In genomic region chr12:96399919-96400630, GRCh38 we compare ENCODE assay signal across 8 cellular contexts. TPM values are rescaled to one million over a fixed set of nuclear protein-coding genes. Genes with fewer than 3 reads are reported as not detected.
DNase-seq lines count a peak whose midpoint lies in the region; ATAC-seq and TF ChIP-seq lines count a peak whose summit lies in the region.

Gene CDK17 (minus strand): TSS chr12:96400439. CDS start chr12:96334836, 65,603 bp downstream.

- H3K27ac Mint-ChIP-seq in T-cell (peak within 1 kb of the TSS; percentile 96 to 97), progenitor cell of endocrine pancreas (peak within 1 kb of the TSS; percentile 95)

- no peaks in the 10 kb centered on the region for H3K9me3 Mint-ChIP-seq in T-cell
- no peaks in the 10 kb centered on the region for H3K9me3 Mint-ChIP-seq in progenitor cell of endocrine pancreas (ENCODE audit: low read depth)

- no peaks in the 10 kb centered on the region for H3K27me3 Mint-ChIP-seq in T-cell
- no peaks in the 10 kb centered on the region for H3K27me3 Mint-ChIP-seq in progenitor cell of endocrine pancreas

- H3K4me1 ChIP-seq in heart right ventricle (peaks cover 0 to 48% (median 38%) of the 10 kb centered on the region in 9 donors), upper lobe of right lung (peaks cover 18% of the 10 kb centered on the region)

- POLR2A ChIA-PET in T-cell (lab: Charles Lee), result interaction anchor here (0.5 to 4.4 kb wide), 32 partner anchors 9 to 364 kb away, joined by 3 to 53 read pairs (median 4); partner anchors contain the start of genes CFAP54 (in 2 of the 2) and LTA4H (in 1 of the 2)

- peaks cover 45 to 50% (median 49%) of the 10 kb centered on the region in 3 donors for H3K4me1 Mint-ChIP-seq in T-cell
- H3K4me1 Mint-ChIP-seq in progenitor cell of endocrine pancreas (ENCODE audit: low read depth), result peaks cover 41% of the 10 kb centered on the region

- H3K4me3 ChIP-seq in GM12875 (ENCODE audit: low read depth, low read length) (peak within 1 kb of the TSS; percentile 70), heart right ventricle (peak within 1 kb of the TSS; percentile 70 to 97 (median 90)), upper lobe of right lung (peak within 1 kb of the TSS; percentile 93)

- H3K9me3 ChIP-seq in heart right ventricle (no peaks in the 10 kb centered on the region), upper lobe of right lung (no peaks in the 10 kb centered on the region)

- peak within 1 kb of the TSS; percentile 89 to 98 (median 95) for H3K4me3 Mint-ChIP-seq in T-cell
- peak within 1 kb of the TSS; percentile 90 for H3K4me3 Mint-ChIP-seq in progenitor cell of endocrine pancreas (ENCODE audit: low read depth)

- WGBS in adipose tissue, 3 donors, result 0 to 1% (median 0%) methylated on average over 69 to 112 of the region's 112 CpGs
- 1% methylated on average over 94 to 112 of the region's 112 CpGs for WGBS in heart right ventricle, 2 donors

- CTCF ChIA-PET in T-cell (lab: Charles Lee), result interaction anchor here (0.5 to 4.2 kb wide), 34 partner anchors 9 to 364 kb away, joined by 3 to 49 read pairs (median 4); partner anchors contain the start of gene CFAP54 (in 2 of the 2)

- H3K27ac ChIP-seq in adipose tissue (ENCODE audit: low read depth, low read length) (peak within 1 kb of the TSS; percentile 96), heart right ventricle (peak within 1 kb of the TSS; percentile 92 to 100 (median 99)), upper lobe of right lung (peak within 1 kb of the TSS; percentile 99)

- TF ChIP-seq CTCF in GM12875 (IDR thresholded peaks at IDR 0.05; ENCODE audit: borderline replicate concordance, insufficient read depth, low read depth, low read length) (peak; percentile 51), heart right ventricle (IDR thresholded peaks at IDR 0.05) (peak in 8 of 9 donors; percentile 37 to 77 (median 54)), progenitor cell of endocrine pancreas (IDR thresholded peaks at IDR 0.05; ENCODE audit: unreplicated experiment) (peak; percentile 59), upper lobe of right lung (IDR thresholded peaks at IDR 0.05) (peak; percentile 22)

- peaks cover 3% of the 10 kb centered on the region for H3K36me3 Mint-ChIP-seq in T-cell
- no peaks in the 10 kb centered on the region for H3K36me3 Mint-ChIP-seq in progenitor cell of endocrine pancreas (ENCODE audit: insufficient read depth)

- ATAC-seq in HG02763 (IDR thresholded peaks at IDR 0.05; ENCODE audit: unreplicated experiment) (peak; percentile 45), T-cell (replicated peaks in 1 of 4) (peak; percentile 69 to 84 (median 73)), heart right ventricle (peak; percentile 82 to 94 (median 88)), upper lobe of right lung (peak; percentile 91)

- no peaks in the 10 kb centered on the region for H3K27me3 ChIP-seq in heart right ventricle
- no peaks in the 10 kb centered on the region for H3K27me3 ChIP-seq in upper lobe of right lung

- intact Hi-C loops in heart right ventricle (cut with DNase I), result loop anchor here in 9 of 10 donors (2.0 to 10.0 kb wide), 19 partner anchors 47 to 365 kb away; partner anchors contain the start of genes CFAP54 (in 3 of the 9) and LTA4H (in 1 of the 9)
- intact Hi-C loops in upper lobe of right lung (cut with DNase I), result no loop called here

- H3K36me3 ChIP-seq in heart right ventricle (no peaks in the 10 kb centered on the region), upper lobe of right lung (no peaks in the 10 kb centered on the region)

- DNase-seq in NCI-H1417 treated with DMSO at 0.1 percent for 48 hours (lab: John Stamatoyannopoulos, UW), result peak; percentile 35
- peak; percentile 78 to 92 (median 89) for DNase-seq in T-cell
- peak; percentile 85 to 87 for DNase-seq in heart right ventricle
- peak; percentile 77 for DNase-seq in progenitor cell of endocrine pancreas (ENCODE audit: low spot score, unreplicated experiment)
- peak; percentile 92 for DNase-seq in upper lobe of right lung

RNA-seq across cellular contexts. Expression of gene CDK17, which starts in this region (rescaled TPM):
- total RNA-seq in T-cell (100 to 1,000 TPM in 1 of 5 donors, 10 to 100 TPM in 4; 56.4 to 114 (median 72.2) TPM), heart right ventricle (10 to 100 TPM; 14.5 to 32.4 (median 21.7) TPM), progenitor cell of endocrine pancreas (32.3 and 35.9 TPM in 2 replicates), upper lobe of right lung (47.1 TPM)
- polyA plus RNA-seq in adipose tissue (10 to 100 TPM in 2 of 3 donors, 1 to 10 TPM in 1; 3.8 to 20.4 (median 12.1) TPM), heart right ventricle (10 to 100 TPM in 1 of 2 donors, 1 to 10 TPM in 1; 8.5 to 11.0 TPM)

Comparison
In these comparisons a context has a peak if more than half of its experiments do, and no peak if none do; other contexts are left out.
1. Peak in every context shown above with its lines: DNase-seq, ATAC-seq, H3K4me3 ChIP-seq and H3K27ac ChIP-seq.
2. DNase-seq: peak in every context shown above with its lines; median percentile 92 in upper lobe of right lung; 89 in T-cell; 86 in heart right ventricle; 77 in progenitor cell of endocrine pancreas; 35 in NCI-H1417 treated with DMSO at 0.1 percent for 48 hours.